8 cellular contexts compared by ENCODE assay signal in the genomic region with DNA sequence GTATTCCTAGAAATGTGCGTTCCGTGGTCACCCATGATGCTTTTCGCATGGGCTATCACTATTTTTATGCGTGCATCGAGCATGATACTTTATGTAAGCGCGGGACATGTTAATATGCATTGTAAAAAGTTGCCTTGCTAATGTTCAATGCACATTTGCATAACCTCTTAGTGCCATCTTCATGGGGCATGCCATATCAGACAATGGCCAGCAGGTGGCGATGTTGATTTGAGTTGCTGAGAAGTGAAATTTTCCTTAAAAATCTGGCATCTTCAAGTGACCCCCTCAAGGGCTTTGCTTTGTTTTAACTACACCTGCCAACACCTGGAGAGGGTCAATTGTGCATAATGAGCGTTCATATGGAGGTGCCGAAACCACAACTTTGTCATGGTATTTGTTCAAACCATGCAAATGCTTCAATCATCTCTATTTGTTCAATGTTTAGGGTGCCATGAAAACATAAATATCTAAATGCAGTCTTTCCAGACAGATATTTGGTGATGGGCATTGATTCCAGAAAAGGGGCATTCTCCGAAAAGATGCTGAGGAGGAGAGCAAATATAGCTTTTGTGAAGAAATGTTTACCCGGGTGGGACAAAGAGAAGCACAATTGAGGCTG.
DNase-seq lines count a peak whose midpoint lies in the region; ATAC-seq, FAIRE-seq and TF ChIP-seq lines count a peak whose summit lies in the region.

No MANE protein-coding gene starts in this region.

- H3K9me1 ChIP-seq in keratinocyte (ENCODE audit: control insufficient read depth, extremely low read depth, insufficient read depth, low read length): no peaks in the 10 kb centered on the region

- H3K27me3 ChIP-seq in GM06990 (replicated peaks; ENCODE audit: control insufficient read depth, insufficient read depth, low read length): no peaks in the 10 kb centered on the region
- H3K27me3 ChIP-seq in breast epithelium: peaks cover 0 to 10% of the 10 kb centered on the region in 2 donors
- no peaks in the 10 kb centered on the region for H3K27me3 ChIP-seq in keratinocyte (ENCODE audit: control insufficient read depth, extremely low read depth, insufficient read depth, low read length)

- no peak overlapping the region for H3K9ac ChIP-seq in SK-N-MC (ENCODE audit: insufficient read length)
- no peak overlapping the region for H3K9ac ChIP-seq in keratinocyte (ENCODE audit: control insufficient read depth, extremely low read depth, insufficient read depth, low read length)

- CTCF ChIA-PET in A549 (lab: Yijun Ruan, JAX): interaction anchor here (0.7 to 1.5 kb wide), 5 partner anchors 34 to 585 kb away, joined by 3 to 8 read pairs (median 5); no protein-coding TSS in a partner anchor

- H3K79me2 ChIP-seq in keratinocyte (ENCODE audit: control insufficient read depth, insufficient read depth, low read length): no peaks in the 10 kb centered on the region

- peak; percentile 36 for FAIRE-seq in A549 (lab: Jason Lieb, UNC)
- FAIRE-seq in keratinocyte (lab: Jason Lieb, UNC): peak; percentile 57

- H2AFZ ChIP-seq in keratinocyte (ENCODE audit: control insufficient read depth, low read length): no peak overlapping the region

- H3K9me3 ChIP-seq in A549 (no peaks in the 10 kb centered on the region), SK-N-MC (ENCODE audit: low read depth, low read length) (no peaks in the 10 kb centered on the region), breast epithelium (no peaks in the 10 kb centered on the region), keratinocyte (ENCODE audit: control insufficient read depth, low read depth, low read length) (no peaks in the 10 kb centered on the region)

- intact Hi-C loops in breast epithelium (cut with DNase I; ENCODE audit: low total_unique reads): no loop called here

- POLR2A ChIA-PET in A549 (lab: Yijun Ruan, JAX): no interaction called here

- dilution Hi-C loops in keratinocyte (cut with MboI; ENCODE audit: extremely low pct_ligation_motif_present, low sequenced_read_pairs): no loop called here

- DNase-seq in A549 (ENCODE audit: low read depth in 1 of 2, low spot score in 1 of 2) (peak; percentile 4 to 53), GM06990 (ENCODE audit: extremely low read depth, insufficient read length) (peak; percentile 1), SK-N-MC (ENCODE audit: low read depth, low spot score) (peak; percentile 85), breast epithelium (ENCODE audit: low spot score in 2 of 2) (peak in 1 of 2 donors; percentile 50), keratinocyte (ENCODE audit: low read depth, low spot score) (peak; percentile 1)
- peak; percentile 1 to 3 for DNase-seq in stimulated activated CD4-positive, alpha-beta T cell treated with anti-CD3 and anti-CD28 coated beads, Interleukin-4, amount 100 ng/mL, for 4 hours

- H3K27ac ChIP-seq in A549 (no peak overlapping the region), SK-N-MC (peak overlapping the region; percentile 66), breast epithelium (no peak overlapping the region), keratinocyte (ENCODE audit: control insufficient read depth, insufficient read depth, low read length) (no peak overlapping the region)

- H3K4me3 ChIP-seq in A549 (no peak overlapping the region), GM06990 (replicated peaks; ENCODE audit: low read depth, low read length) (no peak overlapping the region), SK-N-MC (no peak overlapping the region), breast epithelium (no peak overlapping the region), keratinocyte (ENCODE audit: control insufficient read depth in 2 of 3, extremely low read depth in 1 of 3, insufficient read depth in 2 of 3, low read depth in 1 of 3, low read length in 3 of 3) (no peak overlapping the region)

- H3K36me3 ChIP-seq in GM06990 (ENCODE audit: control insufficient read depth, insufficient read depth, low read length) (no peaks in the 10 kb centered on the region), SK-N-MC (ENCODE audit: insufficient read depth, low read length) (no peaks in the 10 kb centered on the region), breast epithelium (no peaks in the 10 kb centered on the region), keratinocyte (ENCODE audit: control insufficient read depth in 2 of 2, extremely low read depth in 1 of 2, insufficient read depth in 2 of 2, low read length in 2 of 2) (no peaks in the 10 kb centered on the region)

- no peaks in the 10 kb centered on the region for H3K4me1 ChIP-seq in A549
- H3K4me1 ChIP-seq in breast epithelium: no peaks in the 10 kb centered on the region
- no peaks in the 10 kb centered on the region for H3K4me1 ChIP-seq in keratinocyte (ENCODE audit: control insufficient read depth, extremely low read depth, insufficient read depth, low read length)

- peak; percentile 72 to 79 for TF ChIP-seq RAD21 in A549 (conservative IDR thresholded peaks at IDR 0.05 in 1 of 2, IDR thresholded peaks at IDR 0.05 in 1 of 2)

- ATAC-seq in A549: peak; percentile 38 to 39; a peak in 2 of 6 replicates
- ATAC-seq in HG03378 (IDR thresholded peaks at IDR 0.05; ENCODE audit: unreplicated experiment): peak; percentile 78
- ATAC-seq in GM21737 (IDR thresholded peaks at IDR 0.05; ENCODE audit: unreplicated experiment): no peak

- TF ChIP-seq POLR2A in A549 (IDR thresholded peaks at IDR 0.05; ENCODE audit: low read length) (no peak), breast epithelium (IDR thresholded peaks at IDR 0.05) (no peak)

- WGBS in A549 (ENCODE audit: missing lambda C conversion rate): 13% methylated on average over 12 of the region's 12 CpGs

- TF ChIP-seq CTCF in A549 (IDR thresholded peaks at IDR 0.05) (peak; percentile 59), GM06990 (IDR thresholded peaks at IDR 0.05; ENCODE audit: insufficient read depth, low read length, poor library complexity, severe bottlenecking) (peak; percentile 88), breast epithelium (IDR thresholded peaks at IDR 0.05) (peak in 2 of 3 donors; percentile 54 to 67), keratinocyte (optimal IDR thresholded peaks at IDR 0.05 in 1 of 3, IDR thresholded peaks at IDR 0.05 in 1 of 3, conservative IDR thresholded peaks at IDR 0.05 in 1 of 3; ENCODE audit: extremely low read depth in 1 of 3, insufficient read depth in 2 of 3, low read length in 3 of 3) (peak; percentile 80 to 89 (median 82))

- no peak overlapping the region for H3K4me2 ChIP-seq in A549
- no peak overlapping the region for H3K4me2 ChIP-seq in keratinocyte (ENCODE audit: control insufficient read depth, extremely low read depth, insufficient read depth, low read depth, low read length)

- H4K20me1 ChIP-seq in keratinocyte (ENCODE audit: control insufficient read depth, extremely low read depth, insufficient read depth, low read length): no peaks in the 10 kb centered on the region

- TF ChIP-seq EP300 in A549 (IDR thresholded peaks at IDR 0.05): no peak

TF ChIP-seq in A549, 52 proteins besides CTCF, POLR2A, EP300 and RAD21:
- TF ChIP-seq SMC3 (IDR thresholded peaks at IDR 0.05) (peak; percentile 78), EHMT2 (IDR thresholded peaks at IDR 0.05; ENCODE audit: low read depth) (no peak)
